Comparison of ENCODE assay signal across 9 cellular contexts in the genomic region with DNA sequence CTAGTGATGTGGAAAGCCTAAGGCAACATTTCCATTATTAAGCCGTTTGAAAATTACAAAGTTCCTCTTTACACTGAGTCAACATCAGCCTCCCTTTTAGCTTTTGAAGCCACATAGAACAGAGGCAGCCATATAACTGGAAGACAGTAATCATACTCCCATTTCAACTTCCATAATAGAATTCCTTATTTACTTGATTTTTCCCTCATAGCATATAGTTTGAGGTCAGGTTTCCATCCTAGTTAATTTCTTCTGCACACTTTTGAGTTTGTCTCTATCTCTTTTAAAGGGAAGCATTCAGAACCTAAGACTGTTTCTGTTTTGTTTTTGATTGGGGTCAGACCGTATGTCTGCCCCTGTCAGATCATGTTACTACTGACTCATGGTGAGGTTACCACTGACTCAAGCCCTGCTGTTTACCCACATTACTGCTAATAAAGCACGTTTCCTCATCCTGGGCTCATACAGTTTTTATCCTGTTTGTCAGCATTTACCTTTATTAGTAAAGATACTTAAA.
DNase-seq lines count a peak whose midpoint lies in the region; ATAC-seq and TF ChIP-seq lines count a peak whose summit lies in the region.
"Had no signal": no experiment of that assay in that cellular context is flagged by ENCODE, and none has a peak within 500 bp of the region (broad histone marks: within the 10 kb centered on the region; RNA-seq: fewer than 3 reads in every experiment).

No MANE protein-coding gene starts in this region.

- intact Hi-C loops in activated CD4-positive, alpha-beta memory T cell treated with anti-CD3 and anti-CD28 coated beads for 36 hours (cut with micrococcal nuclease) = loop anchor here (5.0 to 10.0 kb wide), 4 partner anchors 108 to 670 kb away; partner anchors contain the start of gene SCAF11
- intact Hi-C loops in sigmoid colon (cut with DNase I) = loop anchor here (5.0 to 10.0 kb wide), 5 partner anchors 400 to 673 kb away; partner anchors contain the start of genes SCAF11 and SLC38A1

- H3K79me1 ChIP-seq in mesenchymal stem cell (replicated peaks; ENCODE audit: low read length, poor library complexity, severe bottlenecking) = peaks cover 2% of the 10 kb centered on the region

- DNase-seq in CD1c-positive myeloid dendritic cell (ENCODE audit: extremely low spot score) (peak; percentile 56), mesenchymal stem cell (peak; percentile 92), mucosa of gallbladder (ENCODE audit: low spot score) (no peak), sigmoid colon (no peak), neural progenitor cell (ENCODE audit: low spot score) (no peak)
- DNase-seq in activated CD4-positive, alpha-beta memory T cell treated with anti-CD3 and anti-CD28 coated beads for 36 hours = peak; percentile 22

- no peak overlapping the region for H2BK120ac ChIP-seq in mesenchymal stem cell (ENCODE audit: low read depth, low read length)

- no peak overlapping the region for H2BK12ac ChIP-seq in mesenchymal stem cell (ENCODE audit: low read length in 2 of 2)

- no peaks in the 10 kb centered on the region for H3F3A ChIP-seq in neural progenitor cell (ENCODE audit: low read depth)

- no peak overlapping the region for H2AK5ac ChIP-seq in mesenchymal stem cell (ENCODE audit: low read length, severe bottlenecking)

- H4K8ac ChIP-seq in mesenchymal stem cell (ENCODE audit: low read length) = no peak overlapping the region

- no peaks in the 10 kb centered on the region for H3K79me2 ChIP-seq in KMS-11 (ENCODE audit: insufficient read depth, low read depth)
- no peaks in the 10 kb centered on the region for H3K79me2 ChIP-seq in neural progenitor cell (ENCODE audit: low read depth)

- no peak overlapping the region for H3K4me3 Mint-ChIP-seq in activated CD4-positive, alpha-beta memory T cell treated with anti-CD3 and anti-CD28 coated beads for 36 hours
- no peak overlapping the region for H3K4me3 Mint-ChIP-seq in neural progenitor cell
- H3K4me3 Mint-ChIP-seq: IgD-negative memory B cell had no signal

- peaks cover 26% of the 10 kb centered on the region for H3K4me1 Mint-ChIP-seq in activated CD4-positive, alpha-beta memory T cell treated with anti-CD3 and anti-CD28 coated beads for 36 hours (ENCODE audit: low read depth)
- peaks cover 18% of the 10 kb centered on the region for H3K4me1 Mint-ChIP-seq in neural progenitor cell

- H3K36me3 ChIP-seq in KMS-11 (ENCODE audit: insufficient read depth) (no peaks in the 10 kb centered on the region), mesenchymal stem cell (ENCODE audit: control insufficient read depth in 1 of 2, insufficient read depth in 2 of 2, low read depth in 1 of 2, low read length in 2 of 2) (no peaks in the 10 kb centered on the region), sigmoid colon (no peaks in the 10 kb centered on the region), neural progenitor cell (no peaks in the 10 kb centered on the region)

- CTCF ChIA-PET in activated CD4-positive, alpha-beta memory T cell treated with anti-CD3 and anti-CD28 coated beads for 36 hours (lab: Charles Lee) = no interaction called here

- H3K18ac ChIP-seq in mesenchymal stem cell (ENCODE audit: low read depth in 1 of 2, low read length in 2 of 2) = peak overlapping the region in 1 of 2 experiments; percentile 27

- no peaks in the 10 kb centered on the region for H3K9me3 Mint-ChIP-seq in activated CD4-positive, alpha-beta memory T cell treated with anti-CD3 and anti-CD28 coated beads for 36 hours
- no peaks in the 10 kb centered on the region for H3K9me3 Mint-ChIP-seq in neural progenitor cell

- H3K4me2 ChIP-seq in KMS-11 (peak overlapping the region; percentile 68), mesenchymal stem cell (ENCODE audit: low read length, poor library complexity, severe bottlenecking) (no peak overlapping the region), neural progenitor cell (no peak overlapping the region)

- no peak overlapping the region for H3K4ac ChIP-seq in mesenchymal stem cell (ENCODE audit: low read depth in 1 of 2, low read length in 2 of 2)

- no peak for TF ChIP-seq EP300 in sigmoid colon (IDR thresholded peaks at IDR 0.05)

- H4K91ac ChIP-seq in mesenchymal stem cell (ENCODE audit: low read length) = no peak overlapping the region

- H3K36me3 Mint-ChIP-seq in activated CD4-positive, alpha-beta memory T cell treated with anti-CD3 and anti-CD28 coated beads for 36 hours = no peaks in the 10 kb centered on the region
- H3K36me3 Mint-ChIP-seq in neural progenitor cell = no peaks in the 10 kb centered on the region
- H3K36me3 Mint-ChIP-seq: IgD-negative memory B cell had no signal

- no peak overlapping the region for H3K27ac Mint-ChIP-seq in activated CD4-positive, alpha-beta memory T cell treated with anti-CD3 and anti-CD28 coated beads for 36 hours
- H3K27ac Mint-ChIP-seq in neural progenitor cell = no peak overlapping the region

- H3K27me3 Mint-ChIP-seq in activated CD4-positive, alpha-beta memory T cell treated with anti-CD3 and anti-CD28 coated beads for 36 hours = no peaks in the 10 kb centered on the region
- no peaks in the 10 kb centered on the region for H3K27me3 Mint-ChIP-seq in neural progenitor cell (ENCODE audit: insufficient read depth, low read depth)
- H3K27me3 Mint-ChIP-seq: IgD-negative memory B cell had no signal

- H3K9me3 ChIP-seq in mesenchymal stem cell (ENCODE audit: control insufficient read depth, low read length) (no peaks in the 10 kb centered on the region), sigmoid colon (no peaks in the 10 kb centered on the region), neural progenitor cell (ENCODE audit: low read depth) (no peaks in the 10 kb centered on the region)

- peak; percentile 66 for ATAC-seq in GM19395 (IDR thresholded peaks at IDR 0.05; ENCODE audit: unreplicated experiment)

- H3K27me3 ChIP-seq in KMS-11 (ENCODE audit: insufficient read depth, low read depth) (no peaks in the 10 kb centered on the region), mesenchymal stem cell (ENCODE audit: control insufficient read depth in 1 of 2, insufficient read depth in 1 of 2, low read length in 2 of 2) (no peaks in the 10 kb centered on the region), sigmoid colon (no peaks in the 10 kb centered on the region), neural progenitor cell (no peaks in the 10 kb centered on the region)

- H3K14ac ChIP-seq in mesenchymal stem cell (ENCODE audit: low read length in 2 of 2) = no peak overlapping the region

- H2BK5ac ChIP-seq in mesenchymal stem cell (ENCODE audit: low read depth, low read length, poor library complexity, severe bottlenecking) = no peak overlapping the region

- TF ChIP-seq POLR2A in sigmoid colon (IDR thresholded peaks at IDR 0.05) = no peak

- WGBS in mesenchymal stem cell = 4% methylated on average over 3 of the region's 3 CpGs
- 21 to 23% methylated on average over 3 of the region's 3 CpGs for WGBS in sigmoid colon, 2 donors

- H2AFZ ChIP-seq in KMS-11 (ENCODE audit: low read depth) (peak overlapping the region; percentile 15; the same call in 1 of the 2 replicates), mesenchymal stem cell (ENCODE audit: low read depth, low read length) (no peak overlapping the region), neural progenitor cell (replicated peaks) (no peak overlapping the region)

- no peaks in the 10 kb centered on the region for H4K20me1 ChIP-seq in KMS-11 (ENCODE audit: insufficient read depth)
- H4K20me1 ChIP-seq in neural progenitor cell (ENCODE audit: low read depth) = no peaks in the 10 kb centered on the region

- H3K9ac ChIP-seq in KMS-11 (peak overlapping the region; percentile 5; the same call in 1 of the 2 replicates), mesenchymal stem cell (ENCODE audit: low read length) (peak overlapping the region; percentile 76), neural progenitor cell (no peak overlapping the region)

- H3K4me3 ChIP-seq in KMS-11 (IDR thresholded peaks at IDR 0.05; ENCODE audit: insufficient read depth, low read depth, low read length) = no peak overlapping the region
- peak overlapping the region in 1 of 2 experiments; percentile 41 for H3K4me3 ChIP-seq in mesenchymal stem cell (ENCODE audit: insufficient read depth in 1 of 2, low read depth in 1 of 2, low read length in 2 of 2)
- no peak overlapping the region for H3K4me3 ChIP-seq in sigmoid colon
- no peak overlapping the region for H3K4me3 ChIP-seq in neural progenitor cell

- peak overlapping the region; percentile 47 for H3K27ac ChIP-seq in KMS-11
- peak overlapping the region; percentile 70 for H3K27ac ChIP-seq in mesenchymal stem cell (ENCODE audit: low read length, poor library complexity, severe bottlenecking)
- no peak overlapping the region for H3K27ac ChIP-seq in sigmoid colon
- H3K27ac ChIP-seq in neural progenitor cell = no peak overlapping the region

- H3K4me1 ChIP-seq in KMS-11 (ENCODE audit: low read depth, poor library complexity, severe bottlenecking) (peaks cover 54% of the 10 kb centered on the region), mesenchymal stem cell (ENCODE audit: control insufficient read depth, insufficient read depth, low read depth, low read length) (peaks cover 2% of the 10 kb centered on the region), sigmoid colon (peaks cover 0 to 20% (median 15%) of the 10 kb centered on the region in 4 donors), neural progenitor cell (peaks cover 15% of the 10 kb centered on the region)

- TF ChIP-seq CTCF in KMS-11 (conservative IDR thresholded peaks at IDR 0.05; ENCODE audit: low read depth, low read length) (no peak), sigmoid colon (IDR thresholded peaks at IDR 0.05) (no peak), neural progenitor cell (IDR thresholded peaks at IDR 0.05) (no peak)

- H3K23ac ChIP-seq in mesenchymal stem cell (ENCODE audit: low read length in 2 of 2) = no peak overlapping the region

- H2BK15ac ChIP-seq in mesenchymal stem cell (ENCODE audit: low read depth, poor library complexity, severe bottlenecking) = no peak overlapping the region

- POLR2A ChIA-PET in activated CD4-positive, alpha-beta memory T cell treated with anti-CD3 and anti-CD28 coated beads for 36 hours (lab: Charles Lee) = no interaction called here

Comparison
In these comparisons a context has a peak if more than half of its experiments do, and no peak if none do; other contexts are left out.
1. DNase-seq: peak in CD1c-positive myeloid dendritic cell (single experiment), activated CD4-positive, alpha-beta memory T cell treated with anti-CD3 and anti-CD28 coated beads for 36 hours (single experiment) and mesenchymal stem cell (single experiment); none in mucosa of gallbladder (single experiment), sigmoid colon (single experiment) and neural progenitor cell (single experiment).
2. H3K27ac ChIP-seq: peak in KMS-11 (single experiment) and mesenchymal stem cell (single experiment); none in sigmoid colon (0 of 4) and neural progenitor cell (single experiment).